In the genomic region with DNA sequence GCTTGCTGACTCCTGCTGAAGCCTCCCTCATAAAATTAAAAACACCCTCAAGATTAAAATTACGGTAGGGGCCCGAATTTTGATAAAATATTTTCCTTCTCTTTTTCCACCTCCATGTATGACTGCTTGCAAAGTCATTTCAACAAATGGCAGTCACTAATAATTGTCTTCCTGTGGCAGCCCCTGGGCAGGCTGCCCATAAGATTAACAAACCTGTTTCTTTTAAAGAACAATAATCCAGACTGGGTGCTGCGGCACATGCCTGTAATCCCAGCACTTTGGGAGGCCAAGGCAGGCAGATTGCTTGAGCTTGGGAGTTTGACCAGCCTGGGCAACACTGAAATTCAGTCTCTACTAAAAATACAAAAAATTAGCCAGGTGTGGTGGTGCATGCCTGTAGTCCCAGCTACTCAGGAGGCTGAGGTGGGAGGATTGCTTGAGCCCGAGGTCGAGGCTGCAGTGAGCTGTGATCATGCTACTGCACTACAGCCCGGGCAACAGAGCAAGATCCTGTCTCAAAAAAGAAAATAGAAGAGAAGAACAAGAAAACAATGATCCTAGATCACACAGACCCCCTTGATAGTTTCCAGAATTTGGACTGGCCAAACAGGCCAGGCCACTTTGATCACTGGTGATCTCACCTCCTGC, we compare ENCODE assay signal across 17 cellular contexts. TPM values are rescaled to one million over a fixed set of nuclear protein-coding genes. Genes with fewer than 3 reads are reported as not detected.
A peak's percentile ranks its signal among the peaks of the same experiment; 100 is the strongest.
DNase-seq lines count a peak whose midpoint lies in the region; ATAC-seq and TF ChIP-seq lines count a peak whose summit lies in the region.
"Had no signal": no experiment of that assay in that cellular context is flagged by ENCODE, and none has a peak within 500 bp of the region (broad histone marks: within the 10 kb centered on the region; RNA-seq: fewer than 3 reads in every experiment).

No MANE protein-coding gene starts in this region.

- no peak for TF ChIP-seq EP300 in sigmoid colon (IDR thresholded peaks at IDR 0.05)

- H2AFZ ChIP-seq in hepatocyte, result no peak overlapping the region

- WGBS in sigmoid colon, 2 donors, result 90% methylated on average over 6 of the region's 6 CpGs
- 91% methylated on average over 6 of the region's 6 CpGs for WGBS in hepatocyte (ENCODE audit: low lambda C conversion rate, missing lambda C conversion rate)

- H3K27ac Mint-ChIP-seq in IgD-negative memory B cell, result peak overlapping the region in 2 of 3 donors; percentile 14 to 69
- H3K27ac Mint-ChIP-seq in activated CD4-positive, alpha-beta T cell treated with anti-CD3 and anti-CD28 coated beads, Interleukin-2, amount 10 ng/mL, durations not matched to agents 7 days and 5 days, result no peak overlapping the region
- H3K27ac Mint-ChIP-seq in activated CD8-positive, alpha-beta T cell treated with anti-CD3 and anti-CD28 coated beads for 36 hours, result no peak overlapping the region

- H3K9me3 ChIP-seq in sigmoid colon, result no peaks in the 10 kb centered on the region
- no peaks in the 10 kb centered on the region for H3K9me3 ChIP-seq in hepatocyte (ENCODE audit: low read depth)
- H3K9me3 ChIP-seq: ascending aorta, mucosa of descending colon had no signal

- H3K27me3 ChIP-seq in sigmoid colon (no peaks in the 10 kb centered on the region), hepatocyte (no peaks in the 10 kb centered on the region)
- H3K27me3 ChIP-seq: ascending aorta; BLaER1 treated with 17β-estradiol and CSF1 and Interleukin-3, amounts not matched to agents 10 nM and 100 nM had no signal

- H3K27ac ChIP-seq in sigmoid colon (peak overlapping the region in 3 of 4 donors; percentile 10 to 28 (median 15)), hepatocyte (no peak overlapping the region)
- H3K27ac ChIP-seq: BLaER1 treated with 17β-estradiol and CSF1 and Interleukin-3, amounts not matched to agents 10 nM and 100 nM had no signal

- intact Hi-C loops in sigmoid colon (cut with DNase I), result no loop called here
- intact Hi-C loops in activated CD8-positive, alpha-beta T cell treated with anti-CD3 and anti-CD28 coated beads for 36 hours (cut with micrococcal nuclease), result no loop called here

- CTCF ChIA-PET in activated CD4-positive, alpha-beta T cell treated with anti-CD3 and anti-CD28 coated beads, Interleukin-2, amount 10 ng/mL, durations not matched to agents 7 days and 5 days (lab: Charles Lee), result interaction anchor here (1.0 kb wide), 1 partner anchor 55 kb away, joined by 3 read pairs; no protein-coding TSS in a partner anchor
- CTCF ChIA-PET in activated CD8-positive, alpha-beta T cell treated with anti-CD3 and anti-CD28 coated beads for 36 hours (lab: Charles Lee), result interaction anchor here (0.9 kb wide), 1 partner anchor 119 kb away, joined by 3 read pairs; no protein-coding TSS in a partner anchor

- H3K36me3 ChIP-seq in sigmoid colon, result peaks cover 0 to 13% (median 0%) of the 10 kb centered on the region in 4 donors
- no peaks in the 10 kb centered on the region for H3K36me3 ChIP-seq in hepatocyte (replicated peaks; ENCODE audit: insufficient read depth, low read depth)

- H3K36me3 Mint-ChIP-seq in IgD-negative memory B cell, result peaks cover 12% of the 10 kb centered on the region
- peaks cover 3% of the 10 kb centered on the region for H3K36me3 Mint-ChIP-seq in activated CD4-positive, alpha-beta T cell treated with anti-CD3 and anti-CD28 coated beads, Interleukin-2, amount 10 ng/mL, durations not matched to agents 7 days and 5 days (ENCODE audit: low read depth)
- H3K36me3 Mint-ChIP-seq in activated CD8-positive, alpha-beta T cell treated with anti-CD3 and anti-CD28 coated beads for 36 hours (ENCODE audit: low read depth), result peaks cover 16% of the 10 kb centered on the region

- H3K9me3 Mint-ChIP-seq in IgD-negative memory B cell, result no peaks in the 10 kb centered on the region
- no peaks in the 10 kb centered on the region for H3K9me3 Mint-ChIP-seq in activated CD4-positive, alpha-beta T cell treated with anti-CD3 and anti-CD28 coated beads, Interleukin-2, amount 10 ng/mL, durations not matched to agents 7 days and 5 days
- no peaks in the 10 kb centered on the region for H3K9me3 Mint-ChIP-seq in activated CD8-positive, alpha-beta T cell treated with anti-CD3 and anti-CD28 coated beads for 36 hours

- ATAC-seq in activated CD8-positive, alpha-beta T cell treated with anti-CD3 and anti-CD28 coated beads for 36 hours, result no peak
- ATAC-seq: activated CD4-positive, CD25-positive, alpha-beta regulatory T cell treated with anti-CD3 and anti-CD28 coated beads, Interleukin-2, amount 50 U/mL, for 24 hours; GM12878; mucosa of descending colon had no signal

- H3K9me2 ChIP-seq in hepatocyte (replicated peaks; ENCODE audit: insufficient read depth), result no peaks in the 10 kb centered on the region

- DNase-seq in D341Med (ENCODE audit: low spot score), result peak; percentile 50
- peak; percentile 5 to 34 for DNase-seq in erythroblast (lab: John Stamatoyannopoulos, UW)
- DNase-seq in sigmoid colon, result no peak
- DNase-seq in activated CD4-positive, alpha-beta T cell treated with anti-CD3 and anti-CD28 coated beads, Interleukin-2, amount 10 ng/mL, durations not matched to agents 7 days and 5 days, result no peak
- no peak for DNase-seq in activated CD8-positive, alpha-beta T cell treated with anti-CD3 and anti-CD28 coated beads for 36 hours
- no peak for DNase-seq in hepatocyte (ENCODE audit: low spot score)
- DNase-seq in KG1 (lab: John Stamatoyannopoulos, UW), result no peak
- DNase-seq: activated gamma-delta T cell treated with Interleukin-2 at 50 U/mL for 16 hours, GOT3, mucosa of descending colon, NCI-H1048, T-helper 1 cell had no signal

- TF ChIP-seq POLR2A in erythroblast (IDR thresholded peaks at IDR 0.05; ENCODE audit: low read length) (no peak), sigmoid colon (IDR thresholded peaks at IDR 0.05) (no peak)

- peaks cover 46% of the 10 kb centered on the region for H3K79me2 ChIP-seq in hepatocyte

- no peaks in the 10 kb centered on the region for H3K27me3 Mint-ChIP-seq in IgD-negative memory B cell
- no peaks in the 10 kb centered on the region for H3K27me3 Mint-ChIP-seq in activated CD4-positive, alpha-beta T cell treated with anti-CD3 and anti-CD28 coated beads, Interleukin-2, amount 10 ng/mL, durations not matched to agents 7 days and 5 days
- no peaks in the 10 kb centered on the region for H3K27me3 Mint-ChIP-seq in activated CD8-positive, alpha-beta T cell treated with anti-CD3 and anti-CD28 coated beads for 36 hours

- no peak overlapping the region for H3K4me3 Mint-ChIP-seq in IgD-negative memory B cell
- no peak overlapping the region for H3K4me3 Mint-ChIP-seq in activated CD4-positive, alpha-beta T cell treated with anti-CD3 and anti-CD28 coated beads, Interleukin-2, amount 10 ng/mL, durations not matched to agents 7 days and 5 days
- no peak overlapping the region for H3K4me3 Mint-ChIP-seq in activated CD8-positive, alpha-beta T cell treated with anti-CD3 and anti-CD28 coated beads for 36 hours

- no peak overlapping the region for H3K4me2 ChIP-seq in hepatocyte
- H3K4me2 ChIP-seq: BLaER1 treated with 17β-estradiol and CSF1 and Interleukin-3, amounts not matched to agents 10 nM and 100 nM had no signal

- TF ChIP-seq CTCF in sigmoid colon (IDR thresholded peaks at IDR 0.05), result no peak
- TF ChIP-seq CTCF in activated CD8-positive, alpha-beta T cell treated with anti-CD3 and anti-CD28 coated beads for 36 hours (IDR thresholded peaks at IDR 0.05), result no peak
- TF ChIP-seq CTCF in hepatocyte (IDR thresholded peaks at IDR 0.05; ENCODE audit: poor library complexity), result no peak

- no peaks in the 10 kb centered on the region for H4K20me1 ChIP-seq in hepatocyte (ENCODE audit: insufficient read depth, poor library complexity, severe bottlenecking)

- POLR2A ChIA-PET in activated CD4-positive, alpha-beta T cell treated with anti-CD3 and anti-CD28 coated beads, Interleukin-2, amount 10 ng/mL, durations not matched to agents 7 days and 5 days (lab: Charles Lee), result no interaction called here
- POLR2A ChIA-PET in activated CD8-positive, alpha-beta T cell treated with anti-CD3 and anti-CD28 coated beads for 36 hours (lab: Charles Lee), result no interaction called here

- H3K4me1 Mint-ChIP-seq in IgD-negative memory B cell, result peaks cover 37 to 50% (median 45%) of the 10 kb centered on the region in 3 donors
- H3K4me1 Mint-ChIP-seq in activated CD4-positive, alpha-beta T cell treated with anti-CD3 and anti-CD28 coated beads, Interleukin-2, amount 10 ng/mL, durations not matched to agents 7 days and 5 days, result no peaks in the 10 kb centered on the region
- peaks cover 2% of the 10 kb centered on the region for H3K4me1 Mint-ChIP-seq in activated CD8-positive, alpha-beta T cell treated with anti-CD3 and anti-CD28 coated beads for 36 hours (ENCODE audit: low read depth)

- peaks cover 0 to 55% (median 28%) of the 10 kb centered on the region in 4 donors for H3K4me1 ChIP-seq in sigmoid colon
- H3K4me1 ChIP-seq in hepatocyte (ENCODE audit: insufficient read depth), result peaks cover 14% of the 10 kb centered on the region

- H3K4me3 ChIP-seq in sigmoid colon (no peak overlapping the region), hepatocyte (no peak overlapping the region)
- H3K4me3 ChIP-seq: ascending aorta; BLaER1 treated with 17β-estradiol and CSF1 and Interleukin-3, amounts not matched to agents 10 nM and 100 nM; GM12878; mucosa of descending colon had no signal

RNA-seq across cellular contexts. Expression of gene SAV1, which starts 8.7 kb away (rescaled TPM):
- polyA plus RNA-seq in IgD-negative memory B cell (55.8 TPM), sigmoid colon (10 to 100 TPM; 10.9 to 19.8 (median 13.1) TPM), hepatocyte (17.1 and 19.0 TPM in 2 replicates)
- total RNA-seq in sigmoid colon (10 to 100 TPM; 32.0 to 38.2 (median 35.3) TPM), hepatocyte (17.4 and 18.5 TPM in 2 replicates)
- total RNA-seq in activated CD4-positive, alpha-beta T cell treated with anti-CD3 and anti-CD28 coated beads, Interleukin-2, amount 10 ng/mL, durations not matched to agents 7 days and 5 days, result 1 to 10 TPM; 3.4 to 3.9 TPM
- total RNA-seq in activated CD8-positive, alpha-beta T cell treated with anti-CD3 and anti-CD28 coated beads for 36 hours, result 10 to 100 TPM; 13.2 to 13.4 TPM

Comparison
In these comparisons a context has a peak if more than half of its experiments do, and no peak if none do; other contexts are left out.
1. DNase-seq: peak in D341Med (single experiment) and erythroblast (2 of 2); none in sigmoid colon (single experiment), activated CD4-positive, alpha-beta T cell treated with anti-CD3 and anti-CD28 coated beads, Interleukin-2, amount 10 ng/mL, durations not matched to agents 7 days and 5 days (single experiment), activated CD8-positive, alpha-beta T cell treated with anti-CD3 and anti-CD28 coated beads for 36 hours (single experiment), hepatocyte (single experiment) and KG1 (single experiment).
2. H3K27ac Mint-ChIP-seq: peak in IgD-negative memory B cell (2 of 3); none in activated CD4-positive, alpha-beta T cell treated with anti-CD3 and anti-CD28 coated beads, Interleukin-2, amount 10 ng/mL, durations not matched to agents 7 days and 5 days (single experiment) and activated CD8-positive, alpha-beta T cell treated with anti-CD3 and anti-CD28 coated beads for 36 hours (single experiment).